ENCODE assay signal across 34 cellular contexts in genomic region chr3:126763035-126763434, GRCh38.
"Had no signal": no experiment of that assay in that cellular context is flagged by ENCODE, and none has a peak within 500 bp of the region (broad histone marks: within the 10 kb centered on the region; RNA-seq: fewer than 3 reads in every experiment).

No MANE protein-coding gene starts in this region.

- H3K4me3 ChIP-seq: MG63 had no signal

- DNase-seq: Karpas-422, Kasumi-1, MG63, MM.1S, NCI-H1048, NCI-H1092, NCI-H1092 treated with DMSO at 0.1 percent for 48 hours, NCI-H1105, NCI-H1105 treated with DMSO at 0.1 percent for 48 hours, NCI-H1417, NCI-H1417 treated with DMSO at 0.1 percent for 48 hours, NCI-H1436, NCI-H1436 treated with DMSO at 0.1 percent for 48 hours, NCI-H146, NCI-H1694, NCI-H1694 treated with DMSO at 0.1 percent for 48 hours, NCI-H187, NCI-H187 treated with DMSO at 0.1 percent for 48 hours, NCI-H1930, NCI-H2029, NCI-H2029 treated with DMSO at 0.1 percent for 48 hours, NCI-H2081, NCI-H2081 treated with DMSO at 0.1 percent for 48 hours, NCI-H2107, NCI-H2171, NCI-H2171 treated with DMSO at 0.1 percent for 48 hours, NCI-H2227 treated with DMSO at 0.1 percent for 48 hours, NCI-H226, NCI-H345, NCI-H446, NCI-H446 treated with DMSO at 0.1 percent for 48 hours, NCI-H510A, NCI-H510A treated with DMSO at 0.1 percent for 48 hours, NCI-H524 had no signal

- H3K27me3 ChIP-seq: MG63 had no signal
